ENCODE assay signal across 9 cellular contexts in the genomic region with DNA sequence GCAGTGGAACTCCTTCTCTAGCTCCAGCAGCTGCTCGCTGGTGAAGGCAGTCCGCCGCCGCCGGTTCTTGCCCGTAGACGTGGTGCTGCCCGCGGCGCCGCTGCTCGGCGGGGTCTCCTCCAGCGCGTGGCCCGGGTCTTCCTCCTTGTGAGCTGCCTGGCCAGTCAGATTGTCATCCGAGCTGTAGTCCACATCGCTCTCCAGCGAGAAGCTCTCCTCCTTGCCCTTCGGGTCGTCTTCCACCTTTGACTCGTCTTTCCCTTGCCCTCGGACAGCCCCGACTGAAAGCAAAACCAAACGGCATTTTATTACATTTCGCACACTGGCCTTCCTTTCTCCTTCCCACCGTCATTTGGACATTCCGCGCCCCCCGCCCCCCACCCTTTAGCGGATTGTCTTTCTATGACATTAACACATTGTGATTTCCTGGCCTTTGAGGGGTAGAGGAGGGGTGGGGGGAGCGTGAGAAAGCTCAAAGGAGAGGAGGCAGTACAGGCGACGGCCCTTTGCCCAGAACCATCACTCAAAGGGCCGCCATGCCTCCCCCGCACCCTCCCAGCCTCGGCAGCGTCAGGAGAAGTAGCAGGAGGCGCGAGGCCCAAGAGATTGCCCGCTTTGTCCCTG. TPM values are rescaled to one million over a fixed set of nuclear protein-coding genes. Genes with fewer than 3 reads are reported as not detected.
DNase-seq lines count a peak whose midpoint lies in the region; ATAC-seq and TF ChIP-seq lines count a peak whose summit lies in the region.
"Had no signal": no experiment of that assay in that cellular context is flagged by ENCODE, and none has a peak within 500 bp of the region (broad histone marks: within the 10 kb centered on the region; RNA-seq: fewer than 3 reads in every experiment).

No MANE protein-coding gene starts in this region.

- H3K27me3 ChIP-seq in lower lobe of right lung (ENCODE audit: low read depth) (peaks cover 100% of the 10 kb centered on the region), thoracic aorta (replicated peaks; ENCODE audit: insufficient read depth) (peaks cover 18% of the 10 kb centered on the region)

- peak overlapping the region; percentile 74 for H3K27ac Mint-ChIP-seq in activated naive CD4-positive, alpha-beta T cell treated with anti-CD3 and anti-CD28 coated beads, Interleukin-2, amount 10 ng/mL, durations not matched to agents 7 days and 5 days
- H3K27ac Mint-ChIP-seq in activated naive CD8-positive, alpha-beta T cell treated with anti-CD3 and anti-CD28 coated beads, Interleukin-2, amount 50 U/mL, for 24 hours: no peak overlapping the region
- H3K27ac Mint-ChIP-seq: IgD-negative memory B cell had no signal

- peak overlapping the region; percentile 40 for H3K4me3 Mint-ChIP-seq in activated naive CD4-positive, alpha-beta T cell treated with anti-CD3 and anti-CD28 coated beads, Interleukin-2, amount 10 ng/mL, durations not matched to agents 7 days and 5 days
- peak overlapping the region; percentile 38 for H3K4me3 Mint-ChIP-seq in activated naive CD8-positive, alpha-beta T cell treated with anti-CD3 and anti-CD28 coated beads, Interleukin-2, amount 50 U/mL, for 24 hours

- CTCF ChIA-PET in activated naive CD4-positive, alpha-beta T cell treated with anti-CD3 and anti-CD28 coated beads, Interleukin-2, amount 10 ng/mL, durations not matched to agents 7 days and 5 days (lab: Charles Lee): interaction anchor here (1.6 kb wide), 1 partner anchor 11 kb away, joined by 6 read pairs; no protein-coding TSS in a partner anchor

- peaks cover 53% of the 10 kb centered on the region for H3K4me1 ChIP-seq in lower lobe of right lung
- peaks cover 21 to 54% of the 10 kb centered on the region in 2 donors for H3K4me1 ChIP-seq in thoracic aorta (ENCODE audit: control insufficient read depth in 1 of 2, low read depth in 2 of 2)

- H3K4me3 ChIP-seq in lower lobe of right lung (peak overlapping the region; percentile 30), thoracic aorta (peak overlapping the region; percentile 69)

- H3K9me3 Mint-ChIP-seq in activated naive CD4-positive, alpha-beta T cell treated with anti-CD3 and anti-CD28 coated beads, Interleukin-2, amount 10 ng/mL, durations not matched to agents 7 days and 5 days: no peaks in the 10 kb centered on the region
- H3K9me3 Mint-ChIP-seq in activated naive CD8-positive, alpha-beta T cell treated with anti-CD3 and anti-CD28 coated beads, Interleukin-2, amount 50 U/mL, for 24 hours: no peaks in the 10 kb centered on the region
- H3K9me3 Mint-ChIP-seq: IgD-negative memory B cell had no signal

- no peak overlapping the region for H3K27ac ChIP-seq in lower lobe of right lung
- H3K27ac ChIP-seq in thoracic aorta: no peak overlapping the region

- intact Hi-C loops in lower lobe of right lung (cut with DNase I): no loop called here

- peaks cover 93% of the 10 kb centered on the region for H3K27me3 Mint-ChIP-seq in activated naive CD4-positive, alpha-beta T cell treated with anti-CD3 and anti-CD28 coated beads, Interleukin-2, amount 10 ng/mL, durations not matched to agents 7 days and 5 days
- peaks cover 64% of the 10 kb centered on the region for H3K27me3 Mint-ChIP-seq in activated naive CD8-positive, alpha-beta T cell treated with anti-CD3 and anti-CD28 coated beads, Interleukin-2, amount 50 U/mL, for 24 hours

- H3K36me3 ChIP-seq in lower lobe of right lung (no peaks in the 10 kb centered on the region), thoracic aorta (no peaks in the 10 kb centered on the region)

- no peak for ATAC-seq in activated naive CD8-positive, alpha-beta T cell treated with anti-CD3 and anti-CD28 coated beads, Interleukin-2, amount 50 U/mL, for 24 hours
- no peak for ATAC-seq in lower lobe of right lung
- ATAC-seq in thoracic aorta (ENCODE audit: insufficient number of reproducible peaks, low FRiP score, low read depth): no peak
- no peak for ATAC-seq in HG02852 (IDR thresholded peaks at IDR 0.05; ENCODE audit: unreplicated experiment)

- peaks cover 5% of the 10 kb centered on the region for H3K4me1 Mint-ChIP-seq in activated naive CD4-positive, alpha-beta T cell treated with anti-CD3 and anti-CD28 coated beads, Interleukin-2, amount 10 ng/mL, durations not matched to agents 7 days and 5 days
- H3K4me1 Mint-ChIP-seq in activated naive CD8-positive, alpha-beta T cell treated with anti-CD3 and anti-CD28 coated beads, Interleukin-2, amount 50 U/mL, for 24 hours: peaks cover 17% of the 10 kb centered on the region

- TF ChIP-seq CTCF in lower lobe of right lung (IDR thresholded peaks at IDR 0.05) (no peak), thoracic aorta (IDR thresholded peaks at IDR 0.05) (no peak)

- peaks cover 8% of the 10 kb centered on the region for H3K36me3 Mint-ChIP-seq in activated naive CD4-positive, alpha-beta T cell treated with anti-CD3 and anti-CD28 coated beads, Interleukin-2, amount 10 ng/mL, durations not matched to agents 7 days and 5 days
- no peaks in the 10 kb centered on the region for H3K36me3 Mint-ChIP-seq in activated naive CD8-positive, alpha-beta T cell treated with anti-CD3 and anti-CD28 coated beads, Interleukin-2, amount 50 U/mL, for 24 hours (ENCODE audit: low read depth)
- H3K36me3 Mint-ChIP-seq: IgD-negative memory B cell had no signal

- H3K9me3 ChIP-seq in lower lobe of right lung (no peaks in the 10 kb centered on the region), thoracic aorta (no peaks in the 10 kb centered on the region)

- DNase-seq in activated naive CD4-positive, alpha-beta T cell treated with anti-CD3 and anti-CD28 coated beads, Interleukin-2, amount 10 ng/mL, durations not matched to agents 7 days and 5 days: no peak
- no peak for DNase-seq in activated naive CD4-positive, alpha-beta T cell (lab: John Stamatoyannopoulos, UW)
- no peak for DNase-seq in activated naive CD8-positive, alpha-beta T cell treated with anti-CD3 and anti-CD28 coated beads, Interleukin-2, amount 50 U/mL, for 24 hours
- DNase-seq in lower lobe of right lung: no peak
- DNase-seq in thoracic aorta (ENCODE audit: low spot score): no peak
- DNase-seq in C1 segment of cervical spinal cord (lab: John Stamatoyannopoulos, UW): no peak
- no peak for DNase-seq in globus pallidus (ENCODE audit: low spot score)

RNA-seq across cellular contexts. Expression of gene GBX2, which starts 1.9 kb away (rescaled TPM):
- total RNA-seq in lower lobe of right lung: not detected
- not detected for total RNA-seq in thoracic aorta
